Comparison of ENCODE assay signal across 10 cellular contexts in the genomic region with DNA sequence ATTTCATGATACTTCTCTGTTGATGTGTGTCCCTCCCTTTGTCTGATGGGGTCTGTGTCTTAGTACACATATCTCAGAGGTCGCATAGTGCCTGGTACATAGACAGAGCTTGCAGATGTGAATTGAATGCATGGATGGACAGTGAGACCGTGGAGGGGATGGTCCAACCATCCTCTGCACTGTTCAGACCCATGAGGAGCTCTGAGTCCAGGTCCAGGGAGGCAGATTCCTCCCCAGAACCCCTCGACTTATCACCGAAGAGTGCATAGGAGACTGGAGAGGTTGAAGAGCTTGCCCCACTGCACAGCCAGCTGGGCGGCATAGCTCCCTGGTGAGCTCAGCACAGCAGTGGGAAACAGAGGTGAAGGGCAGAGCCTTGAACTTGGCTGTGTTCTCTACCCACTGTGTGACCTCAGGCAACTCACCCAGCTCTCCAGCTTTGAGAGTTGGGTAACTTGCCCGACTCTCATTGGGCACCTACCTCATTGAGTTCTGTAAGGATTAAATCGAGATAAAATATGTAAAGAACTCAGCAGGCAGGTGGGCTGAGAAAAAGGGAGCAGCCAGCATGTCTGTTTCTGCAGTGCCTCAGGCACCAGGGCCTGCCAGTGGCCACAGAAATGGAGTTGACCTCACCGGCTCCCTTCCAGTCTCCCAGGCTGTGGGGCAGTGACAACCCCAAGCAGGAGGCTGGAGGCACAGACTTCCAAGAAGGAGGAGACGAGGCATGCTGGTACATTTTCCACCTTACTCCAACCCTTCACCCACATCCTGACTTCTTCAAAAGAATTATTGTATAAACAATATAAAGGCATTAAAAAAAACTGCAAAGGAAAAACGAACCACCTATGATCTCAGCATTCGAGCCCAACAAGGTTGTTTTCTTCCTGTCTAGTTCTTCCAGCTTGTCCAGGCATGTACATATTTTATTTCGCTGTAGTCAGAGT. TPM values are rescaled to one million over a fixed set of nuclear protein-coding genes. Genes with fewer than 3 reads are reported as not detected.
DNase-seq lines count a peak whose midpoint lies in the region.
"Had no signal": no experiment of that assay in that cellular context is flagged by ENCODE, and none has a peak within 500 bp of the region (broad histone marks: within the 10 kb centered on the region; RNA-seq: fewer than 3 reads in every experiment).

No MANE protein-coding gene starts in this region.

- DNase-seq in AG08396 (ENCODE audit: low spot score) (peak; percentile 41), LHCN-M2 (ENCODE audit: low read depth) (peak; percentile 29), epithelial cell of prostate (ENCODE audit: low read depth, low spot score) (peak; percentile 87), myocyte (ENCODE audit: low read depth) (peak; percentile 61), NCI-H1417 treated with DMSO at 0.1 percent for 48 hours (lab: John Stamatoyannopoulos, UW) (no peak), glomerular visceral epithelial cell (ENCODE audit: extremely low spot score) (no peak), NAMALWA (ENCODE audit: low spot score) (no peak), cerebellar nuclear complex (lab: John Stamatoyannopoulos, UW) (no peak)
- DNase-seq: stimulated activated CD4-positive, alpha-beta T cell treated with anti-CD3 and anti-CD28 coated beads, Interleukin-15, amount 100 ng/mL, for 24 hours had no signal

- peak overlapping the region; percentile 92 for H3K27ac ChIP-seq in epithelial cell of prostate
- H3K27ac ChIP-seq: BLaER1 treated with 17β-estradiol and CSF1 and Interleukin-3, amounts not matched to agents 10 nM and 100 nM had no signal

RNA-seq across cellular contexts. Expression of gene TFRC, which starts 54.1 kb away (rescaled TPM):
- 169 and 187 TPM in 2 replicates for total RNA-seq in LHCN-M2 (2014; rRNA removed)
- polyA plus RNA-seq in LHCN-M2 (2012), result 37.2 TPM
- 69.1 and 106 TPM in 2 replicates for total RNA-seq in myocyte
- 52.7 TPM for polyA plus RNA-seq in myocyte (2012)

Comparison
In these comparisons a context has a peak if more than half of its experiments do, and no peak if none do; other contexts are left out.
1. DNase-seq: peak in AG08396 (single experiment), LHCN-M2 (single experiment), epithelial cell of prostate (single experiment) and myocyte (single experiment); none in NCI-H1417 treated with DMSO at 0.1 percent for 48 hours (single experiment), glomerular visceral epithelial cell (single experiment), NAMALWA (single experiment) and cerebellar nuclear complex (0 of 2).